8 cellular contexts compared by ENCODE assay signal in the genomic region with DNA sequence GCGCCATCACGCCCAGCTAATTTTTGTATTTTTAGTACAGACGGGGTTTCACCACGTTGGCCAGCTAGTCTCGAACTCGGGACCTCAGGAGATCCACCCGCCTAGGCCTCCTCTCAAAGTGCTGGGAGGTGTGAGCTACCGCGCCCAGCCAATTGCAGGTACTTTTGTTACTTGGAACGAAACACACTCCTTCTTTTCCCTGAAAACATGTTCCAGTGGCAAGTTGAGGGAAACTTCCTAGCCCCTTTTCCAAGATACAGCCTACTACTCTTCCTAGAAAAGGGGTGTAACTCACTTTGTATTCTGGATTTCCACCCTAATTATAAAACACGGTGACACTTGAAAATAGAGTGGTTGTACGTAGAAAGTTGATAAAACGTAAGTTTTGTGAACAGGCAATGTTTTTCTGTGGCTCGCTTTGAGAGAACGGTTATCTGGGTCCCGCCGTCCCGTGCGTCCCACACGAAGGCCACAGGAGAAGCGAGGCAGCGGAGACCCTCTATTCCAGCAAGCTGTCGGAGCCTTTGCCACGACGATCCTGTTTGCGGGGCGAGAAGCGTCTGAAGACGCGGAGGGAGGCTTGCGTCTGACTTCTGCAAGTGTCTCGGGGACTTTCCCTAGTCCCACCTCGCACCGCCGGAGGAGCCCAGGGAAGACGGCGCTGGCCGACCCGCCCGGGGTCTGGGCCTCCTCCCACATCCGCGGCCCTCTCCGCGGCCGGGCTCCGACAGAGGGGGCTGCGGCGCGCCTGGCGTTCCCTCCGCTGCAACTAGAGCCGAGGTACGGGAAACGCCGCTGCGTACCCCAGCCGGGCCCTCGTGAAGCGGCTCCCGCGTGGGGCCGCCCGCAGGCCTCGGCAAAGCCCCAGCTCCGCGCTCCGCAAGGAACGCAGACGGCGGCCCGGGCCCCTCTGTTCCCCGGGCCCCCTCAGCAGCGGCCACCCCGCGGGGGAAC. TPM values are rescaled to one million over a fixed set of nuclear protein-coding genes. Genes with fewer than 3 reads are reported as not detected.
A peak's percentile ranks its signal among the peaks of the same experiment; 100 is the strongest.
DNase-seq lines count a peak whose midpoint lies in the region; ATAC-seq and TF ChIP-seq lines count a peak whose summit lies in the region.

No MANE protein-coding gene starts in this region.

- no peaks in the 10 kb centered on the region for H3K36me3 ChIP-seq in body of pancreas (replicated peaks in 1 of 2; ENCODE audit: insufficient read depth in 1 of 2, low read depth in 2 of 2)
- H3K36me3 ChIP-seq in liver (ENCODE audit: control insufficient read depth in 4 of 4, insufficient read depth in 3 of 4, low read depth in 1 of 4, low read length in 3 of 4), result no peaks in the 10 kb centered on the region

- peaks cover 55% of the 10 kb centered on the region for H3K4me1 Mint-ChIP-seq in T-helper 2 cell treated with Interferon-gamma antibody and Interleukin-4, amounts not matched to agents 5 μg/mL and 100 μg/mL, for 36 hours (ENCODE audit: low read depth)

- TF ChIP-seq CTCF in 22Rv1 (IDR thresholded peaks at IDR 0.05) (0 out of 2 replicates have a peak, but pooled peaks have one; percentile 13), body of pancreas (IDR thresholded peaks at IDR 0.05) (no peak), liver (IDR thresholded peaks at IDR 0.05; ENCODE audit: low read depth, low read length, missing input control) (no peak)

- no peak for TF ChIP-seq POLR2A in body of pancreas (IDR thresholded peaks at IDR 0.05)

- H3K27ac Mint-ChIP-seq in T-helper 2 cell treated with Interferon-gamma antibody and Interleukin-4, amounts not matched to agents 5 μg/mL and 100 μg/mL, for 36 hours, result peak overlapping the region; percentile 91

- peak; percentile 60 for DNase-seq in T-helper 2 cell treated with Interferon-gamma antibody and Interleukin-4, amounts not matched to agents 5 μg/mL and 100 μg/mL, for 36 hours (ENCODE audit: low spot score)
- DNase-seq in body of pancreas, result peak; percentile 16 to 34 (median 29)
- peak; percentile 37 for DNase-seq in stimulated activated CD8-positive, alpha-beta memory T cell treated with anti-CD3 and anti-CD28 coated beads, Interleukin-12 subunit alpha, Interleukin-12 subunit beta, amount 100 ng/mL, for 1 hour (ENCODE audit: low read depth)
- no peak for DNase-seq in HK-2 (ENCODE audit: unreplicated experiment)

- H3K4me3 Mint-ChIP-seq in T-helper 2 cell treated with Interferon-gamma antibody and Interleukin-4, amounts not matched to agents 5 μg/mL and 100 μg/mL, for 36 hours, result peak overlapping the region; percentile 95

- ATAC-seq in GM18870 (IDR thresholded peaks at IDR 0.05; ENCODE audit: unreplicated experiment) (peak; percentile 9), HG03135 (IDR thresholded peaks at IDR 0.05; ENCODE audit: unreplicated experiment) (peak; percentile 23), body of pancreas (peak; percentile 2)

- no peaks in the 10 kb centered on the region for H3K27me3 Mint-ChIP-seq in T-helper 2 cell treated with Interferon-gamma antibody and Interleukin-4, amounts not matched to agents 5 μg/mL and 100 μg/mL, for 36 hours (ENCODE audit: low read depth)

- peak overlapping the region; percentile 43 to 85 for H3K9ac ChIP-seq in liver (ENCODE audit: low read depth in 1 of 2, low read length in 2 of 2)

- H3K27me3 ChIP-seq in body of pancreas (no peaks in the 10 kb centered on the region), liver (ENCODE audit: control insufficient read depth in 4 of 4, insufficient read depth in 4 of 4, low read length in 3 of 4) (no peaks in the 10 kb centered on the region)

- H3K9me3 Mint-ChIP-seq in T-helper 2 cell treated with Interferon-gamma antibody and Interleukin-4, amounts not matched to agents 5 μg/mL and 100 μg/mL, for 36 hours, result no peaks in the 10 kb centered on the region

- peaks cover 45% of the 10 kb centered on the region for H3K36me3 Mint-ChIP-seq in T-helper 2 cell treated with Interferon-gamma antibody and Interleukin-4, amounts not matched to agents 5 μg/mL and 100 μg/mL, for 36 hours (ENCODE audit: low read depth)

- H3K4me1 ChIP-seq in body of pancreas (peaks cover 32% of the 10 kb centered on the region), liver (ENCODE audit: control insufficient read depth in 4 of 4, insufficient read depth in 4 of 4, low read length in 3 of 4) (peaks cover 7 to 19% (median 14%) of the 10 kb centered on the region in 4 donors)

- 9 to 27% methylated on average over 22 to 66 of the region's 75 CpGs for WGBS in body of pancreas, 2 donors
- 14% methylated on average over 75 of the region's 75 CpGs for WGBS in liver

- no peak for TF ChIP-seq RAD21 in liver (IDR thresholded peaks at IDR 0.05)

- H3K4me3 ChIP-seq in body of pancreas (peak overlapping the region; percentile 32 to 58), liver (ENCODE audit: low read depth in 1 of 3, low read length in 3 of 3) (peak overlapping the region; percentile 59 to 98 (median 77))

- H3K9me3 ChIP-seq in body of pancreas, result no peaks in the 10 kb centered on the region
- no peaks in the 10 kb centered on the region for H3K9me3 ChIP-seq in liver (ENCODE audit: control insufficient read depth in 4 of 4, low read length in 3 of 4)

- intact Hi-C loops in body of pancreas (cut with DNase I), result no loop called here

- peak overlapping the region; percentile 91 for H3K27ac ChIP-seq in 22Rv1
- H3K27ac ChIP-seq in body of pancreas, result peak overlapping the region in 3 of 4 donors; percentile 65 to 84 (median 72)
- H3K27ac ChIP-seq in liver (ENCODE audit: low read depth in 1 of 2, low read length in 2 of 2), result peak overlapping the region; percentile 56 to 67

TF ChIP-seq in liver, 16 proteins besides CTCF, POLR2A, EP300 and RAD21 (continues in another document):
- TF ChIP-seq, protein P1, sequence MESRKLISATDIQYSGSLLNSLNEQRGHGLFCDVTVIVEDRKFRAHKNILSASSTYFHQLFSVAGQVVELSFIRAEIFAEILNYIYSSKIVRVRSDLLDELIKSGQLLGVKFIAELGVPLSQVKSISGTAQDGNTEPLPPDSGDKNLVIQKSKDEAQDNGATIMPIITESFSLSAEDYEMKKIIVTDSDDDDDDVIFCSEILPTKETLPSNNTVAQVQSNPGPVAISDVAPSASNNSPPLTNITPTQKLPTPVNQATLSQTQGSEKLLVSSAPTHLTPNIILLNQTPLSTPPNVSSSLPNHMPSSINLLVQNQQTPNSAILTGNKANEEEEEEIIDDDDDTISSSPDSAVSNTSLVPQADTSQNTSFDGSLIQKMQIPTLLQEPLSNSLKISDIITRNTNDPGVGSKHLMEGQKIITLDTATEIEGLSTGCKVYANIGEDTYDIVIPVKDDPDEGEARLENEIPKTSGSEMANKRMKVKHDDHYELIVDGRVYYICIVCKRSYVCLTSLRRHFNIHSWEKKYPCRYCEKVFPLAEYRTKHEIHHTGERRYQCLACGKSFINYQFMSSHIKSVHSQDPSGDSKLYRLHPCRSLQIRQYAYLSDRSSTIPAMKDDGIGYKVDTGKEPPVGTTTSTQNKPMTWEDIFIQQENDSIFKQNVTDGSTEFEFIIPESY (IDR thresholded peaks at IDR 0.05), result no peak
- no peak for TF ChIP-seq FOXA1 (IDR thresholded peaks at IDR 0.05)
- TF ChIP-seq, protein P2, sequence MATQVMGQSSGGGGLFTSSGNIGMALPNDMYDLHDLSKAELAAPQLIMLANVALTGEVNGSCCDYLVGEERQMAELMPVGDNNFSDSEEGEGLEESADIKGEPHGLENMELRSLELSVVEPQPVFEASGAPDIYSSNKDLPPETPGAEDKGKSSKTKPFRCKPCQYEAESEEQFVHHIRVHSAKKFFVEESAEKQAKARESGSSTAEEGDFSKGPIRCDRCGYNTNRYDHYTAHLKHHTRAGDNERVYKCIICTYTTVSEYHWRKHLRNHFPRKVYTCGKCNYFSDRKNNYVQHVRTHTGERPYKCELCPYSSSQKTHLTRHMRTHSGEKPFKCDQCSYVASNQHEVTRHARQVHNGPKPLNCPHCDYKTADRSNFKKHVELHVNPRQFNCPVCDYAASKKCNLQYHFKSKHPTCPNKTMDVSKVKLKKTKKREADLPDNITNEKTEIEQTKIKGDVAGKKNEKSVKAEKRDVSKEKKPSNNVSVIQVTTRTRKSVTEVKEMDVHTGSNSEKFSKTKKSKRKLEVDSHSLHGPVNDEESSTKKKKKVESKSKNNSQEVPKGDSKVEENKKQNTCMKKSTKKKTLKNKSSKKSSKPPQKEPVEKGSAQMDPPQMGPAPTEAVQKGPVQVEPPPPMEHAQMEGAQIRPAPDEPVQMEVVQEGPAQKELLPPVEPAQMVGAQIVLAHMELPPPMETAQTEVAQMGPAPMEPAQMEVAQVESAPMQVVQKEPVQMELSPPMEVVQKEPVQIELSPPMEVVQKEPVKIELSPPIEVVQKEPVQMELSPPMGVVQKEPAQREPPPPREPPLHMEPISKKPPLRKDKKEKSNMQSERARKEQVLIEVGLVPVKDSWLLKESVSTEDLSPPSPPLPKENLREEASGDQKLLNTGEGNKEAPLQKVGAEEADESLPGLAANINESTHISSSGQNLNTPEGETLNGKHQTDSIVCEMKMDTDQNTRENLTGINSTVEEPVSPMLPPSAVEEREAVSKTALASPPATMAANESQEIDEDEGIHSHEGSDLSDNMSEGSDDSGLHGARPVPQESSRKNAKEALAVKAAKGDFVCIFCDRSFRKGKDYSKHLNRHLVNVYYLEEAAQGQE (IDR thresholded peaks at IDR 0.05), result no peak
- TF ChIP-seq RXRA (IDR thresholded peaks at IDR 0.05), result no peak
- TF ChIP-seq SP1 (IDR thresholded peaks at IDR 0.05), result no peak
- TF ChIP-seq FOXA2 (IDR thresholded peaks at IDR 0.05), result no peak
- TF ChIP-seq NR2F2 (IDR thresholded peaks at IDR 0.05), result no peak
- TF ChIP-seq, protein P3, sequence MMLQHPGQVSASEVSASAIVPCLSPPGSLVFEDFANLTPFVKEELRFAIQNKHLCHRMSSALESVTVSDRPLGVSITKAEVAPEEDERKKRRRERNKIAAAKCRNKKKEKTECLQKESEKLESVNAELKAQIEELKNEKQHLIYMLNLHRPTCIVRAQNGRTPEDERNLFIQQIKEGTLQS (IDR thresholded peaks at IDR 0.05), result no peak
- no peak for TF ChIP-seq GABPA (IDR thresholded peaks at IDR 0.05 in 1 of 2, conservative IDR thresholded peaks at IDR 0.05 in 1 of 2)
- TF ChIP-seq EGR1 (IDR thresholded peaks at IDR 0.05; ENCODE audit: low read depth in 2 of 2), result no peak
- TF ChIP-seq TAF1 (conservative IDR thresholded peaks at IDR 0.05), result no peak
- TF ChIP-seq HNF4A (conservative IDR thresholded peaks at IDR 0.05), result no peak
- no peak for TF ChIP-seq HNF4G (IDR thresholded peaks at IDR 0.05)
- no peak for TF ChIP-seq YY1 (IDR thresholded peaks at IDR 0.05)

RNA-seq across cellular contexts. Expression of a gene that starts 0.7 kb away (rescaled TPM):
- total RNA-seq in body of pancreas (1 to 10 TPM; 2.6 to 4.7 TPM), liver (10 to 100 TPM in 1 of 2 donors, 1 to 10 TPM in 1; 2.9 to 34.5 TPM)
- polyA plus RNA-seq in liver, result 1 to 10 TPM; 1.2 to 2.5 TPM

RNA-seq across cellular contexts. Expression of a gene that starts 34.5 kb away (rescaled TPM):
- total RNA-seq in body of pancreas (10 to 100 TPM in 1 of 2 donors, 1 to 10 TPM in 1; 8.6 to 21.1 TPM), liver (1 to 10 TPM in 1 of 2 donors, under 1 TPM in 1; 0.98 to 3.5 TPM)
- polyA plus RNA-seq in liver, result 1 to 10 TPM; 1.0 to 3.9 TPM

RNA-seq across cellular contexts. Expression of a gene that starts 42.0 kb away (rescaled TPM):
- total RNA-seq in body of pancreas (1 to 10 TPM; 3.6 to 5.2 TPM), liver (1 to 10 TPM in 1 of 2 donors, under 1 TPM in 1; 0.05 to 2.6 TPM)
- 1 to 10 TPM in 1 of 2 donors, under 1 TPM in 1; 0.40 to 1.9 TPM for polyA plus RNA-seq in liver

RNA-seq across cellular contexts. Expression of a gene that starts 45.1 kb away (rescaled TPM):
- 1 to 10 TPM in 1 of 2 donors, not detected in 1; 1.0 TPM for total RNA-seq in body of pancreas
- total RNA-seq in liver, result 1 to 10 TPM; 1.2 TPM
- polyA plus RNA-seq in liver, result under 1 TPM; 0.32 to 0.33 TPM
